ENCODE assay signal across 20 cellular contexts in the genomic region with DNA sequence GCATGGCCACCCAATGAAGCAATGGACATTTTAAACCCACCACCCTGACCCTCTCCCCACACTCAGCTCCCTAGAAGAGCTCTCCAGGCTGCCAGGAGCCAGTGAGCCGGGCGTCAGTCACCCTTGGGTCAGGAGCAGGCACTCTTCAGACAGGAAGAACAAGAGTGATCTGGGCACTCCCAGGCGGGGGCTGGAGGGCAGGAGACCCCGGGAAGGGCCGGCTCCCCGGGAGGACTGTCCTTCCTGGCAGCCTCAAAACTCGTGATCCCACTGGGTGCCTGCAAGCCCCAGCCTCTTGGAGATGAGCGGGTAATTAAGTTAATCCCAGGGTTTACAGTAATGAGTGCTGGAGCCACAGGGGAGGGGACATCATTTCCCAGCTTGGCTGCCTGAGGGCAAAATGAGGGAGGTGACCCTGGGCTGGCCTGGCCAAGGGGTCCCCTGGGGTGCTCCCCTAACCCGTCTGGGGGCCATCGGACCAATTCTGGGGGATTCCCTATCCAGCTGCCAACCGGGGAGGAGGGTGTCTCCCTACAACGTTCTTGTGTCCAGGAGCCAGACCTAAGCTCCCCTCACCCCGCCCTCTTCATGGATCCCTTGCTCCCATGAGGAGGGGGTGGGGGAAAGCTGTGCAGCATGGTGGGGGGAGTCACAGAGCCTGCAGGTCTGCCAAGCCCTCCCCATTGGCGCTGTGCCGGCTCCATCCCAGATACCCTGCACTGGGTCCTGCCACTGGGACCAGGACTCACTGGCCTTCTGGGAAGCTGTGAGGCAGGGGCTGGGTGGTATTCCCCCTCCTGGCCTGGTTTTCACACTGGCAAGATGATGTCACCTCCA. TPM values are rescaled to one million over a fixed set of nuclear protein-coding genes. Genes with fewer than 3 reads are reported as not detected.
DNase-seq lines count a peak whose midpoint lies in the region; ATAC-seq and TF ChIP-seq lines count a peak whose summit lies in the region.
"Had no signal": no experiment of that assay in that cellular context is flagged by ENCODE, and none has a peak within 500 bp of the region (broad histone marks: within the 10 kb centered on the region; RNA-seq: fewer than 3 reads in every experiment).

No MANE protein-coding gene starts in this region.

- no peaks in the 10 kb centered on the region for H3K9me3 ChIP-seq in transverse colon
- no peaks in the 10 kb centered on the region for H3K9me3 ChIP-seq in tibial artery
- no peaks in the 10 kb centered on the region for H3K9me3 ChIP-seq in colonic mucosa
- H3K9me3 ChIP-seq: mucosa of descending colon, Peyer's patch, prostate gland had no signal

- TF ChIP-seq EP300 in transverse colon (IDR thresholded peaks at IDR 0.05; ENCODE audit: low read depth), result no peak

- H3K4me3 Mint-ChIP-seq in mesothelial cell of epicardium, result no peak overlapping the region
- H3K4me3 Mint-ChIP-seq in activated T-cell treated with anti-CD3 and anti-CD28 coated beads, Interleukin-2, amount 50 U/mL, for 4 hours, result no peak overlapping the region
- H3K4me3 Mint-ChIP-seq: activated CD4-positive, alpha-beta T cell treated with anti-CD3 and anti-CD28 coated beads for 36 hours; activated naive CD8-positive, alpha-beta T cell treated with anti-CD3 and anti-CD28 coated beads, Interleukin-2, amount 50 U/mL, for 24 hours; brain; effector memory CD8-positive, alpha-beta T cell; stimulated activated naive CD8-positive, alpha-beta T cell treated with anti-CD3 and anti-CD28 coated beads, Interleukin-15, amount 100 ng/mL, for 72 hours had no signal

- no peaks in the 10 kb centered on the region for H3K9me3 Mint-ChIP-seq in mesothelial cell of epicardium
- H3K9me3 Mint-ChIP-seq in activated T-cell treated with anti-CD3 and anti-CD28 coated beads, Interleukin-2, amount 50 U/mL, for 4 hours, result no peaks in the 10 kb centered on the region
- H3K9me3 Mint-ChIP-seq: activated naive CD8-positive, alpha-beta T cell treated with anti-CD3 and anti-CD28 coated beads, Interleukin-2, amount 50 U/mL, for 24 hours; effector memory CD8-positive, alpha-beta T cell; stimulated activated naive CD8-positive, alpha-beta T cell treated with anti-CD3 and anti-CD28 coated beads, Interleukin-15, amount 100 ng/mL, for 72 hours had no signal

- POLR2A ChIA-PET in RWPE1 (lab: Yijun Ruan, JAX; ENCODE audit: low non-redundant PET), result no interaction called here

- DNase-seq in NCI-H2227 (lab: John Stamatoyannopoulos, UW; ENCODE audit: unreplicated experiment) (peak; percentile 23), NCI-H2227 treated with DMSO at 0.1 percent for 48 hours (lab: John Stamatoyannopoulos, UW) (no peak), RWPE1 (ENCODE audit: low spot score) (no peak), mesothelial cell of epicardium (ENCODE audit: low spot score in 2 of 2, unreplicated experiment in 2 of 2) (no peak), transverse colon (no peak), tibial artery (no peak), colonic mucosa (no peak)
- DNase-seq in activated T-cell treated with anti-CD3 and anti-CD28 coated beads, Interleukin-2, amount 50 U/mL, for 4 hours, result no peak
- DNase-seq: activated CD4-positive, alpha-beta T cell treated with anti-CD3 and anti-CD28 coated beads for 36 hours; activated naive CD8-positive, alpha-beta T cell treated with anti-CD3 and anti-CD28 coated beads, Interleukin-2, amount 50 U/mL, for 24 hours; effector memory CD8-positive, alpha-beta T cell; HCEC 1CT; mucosa of descending colon; NCI-H1092 treated with DMSO at 0.1 percent for 48 hours; NCI-H2171; Peyer's patch; stimulated activated CD4-positive, alpha-beta T cell treated with anti-CD3 and anti-CD28 coated beads, Interleukin-4, amount 100 ng/mL, for 4 hours; stimulated activated naive CD8-positive, alpha-beta T cell treated with anti-CD3 and anti-CD28 coated beads, Interleukin-15, amount 100 ng/mL, for 72 hours had no signal

- H3K4me3 ChIP-seq in transverse colon, result no peak overlapping the region
- no peak overlapping the region for H3K4me3 ChIP-seq in tibial artery
- H3K4me3 ChIP-seq in colonic mucosa, result no peak overlapping the region
- H3K4me3 ChIP-seq: mucosa of descending colon, Peyer's patch, prostate gland had no signal

- H3K27me3 ChIP-seq in transverse colon (no peaks in the 10 kb centered on the region), tibial artery (peaks cover 0 to 19% of the 10 kb centered on the region in 2 donors), colonic mucosa (no peaks in the 10 kb centered on the region)
- H3K27me3 ChIP-seq: Peyer's patch had no signal

- no peak for ATAC-seq in activated T-cell treated with anti-CD3 and anti-CD28 coated beads, Interleukin-2, amount 50 U/mL, for 4 hours
- ATAC-seq: activated CD4-positive, alpha-beta T cell treated with anti-CD3 and anti-CD28 coated beads for 36 hours; activated naive CD8-positive, alpha-beta T cell treated with anti-CD3 and anti-CD28 coated beads, Interleukin-2, amount 50 U/mL, for 24 hours; effector memory CD8-positive, alpha-beta T cell; mucosa of descending colon; stimulated activated naive CD8-positive, alpha-beta T cell treated with anti-CD3 and anti-CD28 coated beads, Interleukin-15, amount 100 ng/mL, for 72 hours had no signal

- H3K36me3 ChIP-seq in transverse colon (no peaks in the 10 kb centered on the region), tibial artery (no peaks in the 10 kb centered on the region), colonic mucosa (no peaks in the 10 kb centered on the region)
- H3K36me3 ChIP-seq: Peyer's patch, prostate gland had no signal

- no peak for TF ChIP-seq CTCF in RWPE1 (conservative IDR thresholded peaks at IDR 0.05; ENCODE audit: low read depth)
- TF ChIP-seq CTCF in mesothelial cell of epicardium (IDR thresholded peaks at IDR 0.05; ENCODE audit: unreplicated experiment), result no peak
- TF ChIP-seq CTCF in transverse colon (IDR thresholded peaks at IDR 0.05), result no peak
- no peak for TF ChIP-seq CTCF in tibial artery (IDR thresholded peaks at IDR 0.05)
- no peak for TF ChIP-seq CTCF in colonic mucosa (IDR thresholded peaks at IDR 0.05)

- no peaks in the 10 kb centered on the region for H3K27me3 Mint-ChIP-seq in mesothelial cell of epicardium (ENCODE audit: low read depth)
- H3K27me3 Mint-ChIP-seq in activated T-cell treated with anti-CD3 and anti-CD28 coated beads, Interleukin-2, amount 50 U/mL, for 4 hours (ENCODE audit: low read depth), result no peaks in the 10 kb centered on the region
- H3K27me3 Mint-ChIP-seq: activated CD4-positive, alpha-beta T cell treated with anti-CD3 and anti-CD28 coated beads for 36 hours; activated naive CD8-positive, alpha-beta T cell treated with anti-CD3 and anti-CD28 coated beads, Interleukin-2, amount 50 U/mL, for 24 hours; effector memory CD8-positive, alpha-beta T cell; stimulated activated naive CD8-positive, alpha-beta T cell treated with anti-CD3 and anti-CD28 coated beads, Interleukin-15, amount 100 ng/mL, for 72 hours had no signal

- H3K36me3 Mint-ChIP-seq in mesothelial cell of epicardium, result no peaks in the 10 kb centered on the region
- H3K36me3 Mint-ChIP-seq in activated T-cell treated with anti-CD3 and anti-CD28 coated beads, Interleukin-2, amount 50 U/mL, for 4 hours (ENCODE audit: insufficient read depth), result no peaks in the 10 kb centered on the region
- H3K36me3 Mint-ChIP-seq: brain had no signal

- H3K27ac ChIP-seq in RWPE1 (peak overlapping the region; percentile 20), transverse colon (peak overlapping the region in 3 of 4 donors; percentile 16 to 85 (median 32)), tibial artery (no peak overlapping the region), colonic mucosa (no peak overlapping the region)
- H3K27ac ChIP-seq: prostate gland had no signal

- WGBS in transverse colon (ENCODE audit: low coverage in 1 of 2), 2 donors, result 75% methylated on average over 13 of the region's 15 CpGs; no CpG with 5 or more reads in 1 of the 2 donors

- peaks cover 61% of the 10 kb centered on the region for H3K4me1 Mint-ChIP-seq in mesothelial cell of epicardium
- peaks cover 2% of the 10 kb centered on the region for H3K4me1 Mint-ChIP-seq in activated T-cell treated with anti-CD3 and anti-CD28 coated beads, Interleukin-2, amount 50 U/mL, for 4 hours (ENCODE audit: low read depth)

- TF ChIP-seq POLR2A in transverse colon (IDR thresholded peaks at IDR 0.05), result no peak

- H3K9ac ChIP-seq in colonic mucosa (ENCODE audit: low read depth in 2 of 2, low read length in 2 of 2), result no peak overlapping the region

- CTCF ChIA-PET in RWPE1 (lab: Yijun Ruan, JAX), result interaction anchor here (0.7 kb wide), 1 partner anchor 39 kb away, joined by 3 read pairs; no protein-coding TSS in a partner anchor

- in situ Hi-C loops in transverse colon (cut with MboI; ENCODE audit: low pct_ligation_motif_present in 1 of 4, low pct_unique_long_range_greater_than_20kb in 1 of 4, low sequenced_read_pairs in 3 of 4), result loop anchor here in 1 of 4 donors (25.0 kb wide), 1 partner anchor 347 kb away; no protein-coding TSS in a partner anchor

- H3K4me1 ChIP-seq in transverse colon (peaks cover 9 to 39% (median 29%) of the 10 kb centered on the region in 4 donors), tibial artery (peaks cover 0 to 2% (median under 1%) of the 10 kb centered on the region in 4 donors), colonic mucosa (no peaks in the 10 kb centered on the region)
- H3K4me1 ChIP-seq: prostate gland had no signal

- intact Hi-C loops in transverse colon (cut with DNase I; ENCODE audit: low total_unique reads), result no loop called here
- intact Hi-C loops in tibial artery (cut with DNase I; ENCODE audit: low total_unique reads), result no loop called here
- intact Hi-C loops in colonic mucosa (cut with DNase I), result no loop called here

- peak overlapping the region; percentile 34 for H3K27ac Mint-ChIP-seq in mesothelial cell of epicardium
- H3K27ac Mint-ChIP-seq: activated CD4-positive, alpha-beta T cell treated with anti-CD3 and anti-CD28 coated beads for 36 hours; activated naive CD8-positive, alpha-beta T cell treated with anti-CD3 and anti-CD28 coated beads, Interleukin-2, amount 50 U/mL, for 24 hours had no signal

RNA-seq across cellular contexts. Expression of a gene that starts 59.2 kb away (rescaled TPM):
- 65.1 to 71.9 TPM (median 67.9 TPM) in 3 replicates for total RNA-seq in mesothelial cell of epicardium
- total RNA-seq in transverse colon, result 10 to 100 TPM; 14.5 to 42.6 (median 31.3) TPM
- total RNA-seq in colonic mucosa, result 10 to 100 TPM; 65.8 to 67.7 TPM
- total RNA-seq in activated T-cell treated with anti-CD3 and anti-CD28 coated beads, Interleukin-2, amount 50 U/mL, for 4 hours, result 100 to 1,000 TPM in 2 of 3 donors, 10 to 100 TPM in 1; 95.9 to 107 (median 104) TPM

RNA-seq across cellular contexts. Expression of a gene that starts 59.8 kb away (rescaled TPM):
- total RNA-seq in mesothelial cell of epicardium (47.4 to 49.3 TPM (median 47.7 TPM) in 3 replicates), transverse colon (100 to 1,000 TPM in 1 of 4 donors, 10 to 100 TPM in 3; 50.1 to 224 (median 68.8) TPM), colonic mucosa (10 to 100 TPM; 60.0 to 69.4 TPM)
- total RNA-seq in activated T-cell treated with anti-CD3 and anti-CD28 coated beads, Interleukin-2, amount 50 U/mL, for 4 hours, result 10 to 100 TPM; 51.8 to 58.1 (median 54.8) TPM

Comparison
In these comparisons a context has a peak if more than half of its experiments do, and no peak if none do; other contexts are left out.
1. H3K27ac ChIP-seq: peak in RWPE1 (single experiment) and transverse colon (3 of 4); none in tibial artery (0 of 2) and colonic mucosa (single experiment).